ENCODE assay signal across 7 cellular contexts in genomic region chr2:33275689-33276444, GRCh38.
DNase-seq lines count a peak whose midpoint lies in the region; TF ChIP-seq lines count a peak whose summit lies in the region.

No MANE protein-coding gene starts in this region.

- H3K36me3 ChIP-seq in transverse colon: no peaks in the 10 kb centered on the region
- H3K36me3 ChIP-seq in Peyer's patch: no peaks in the 10 kb centered on the region

- H3K27me3 ChIP-seq in transverse colon: no peaks in the 10 kb centered on the region
- no peaks in the 10 kb centered on the region for H3K27me3 ChIP-seq in Peyer's patch

- WGBS in transverse colon (ENCODE audit: low coverage in 1 of 2), 2 donors: 72 to 81% methylated on average over 8 to 12 of the region's 12 CpGs

- DNase-seq in HT-29 (ENCODE audit: low spot score) (peak; percentile 50), glomerular endothelial cell (ENCODE audit: extremely low read depth, low read depth, low spot score) (peak; percentile 96), transverse colon (no peak), Peyer's patch (no peak), OCI-M1 (lab: John Stamatoyannopoulos, UW) (no peak)
- peak; percentile 21 to 50 for DNase-seq in activated CD4-positive, alpha-beta T cell treated with anti-CD3 and anti-CD28 coated beads, Interleukin-2, amount 50 U/mL, for 48 hours
- peak; percentile 18 to 21 for DNase-seq in stimulated activated CD8-positive, alpha-beta memory T cell treated with anti-CD3 and anti-CD28 coated beads, Interleukin-15, amount 100 ng/mL, for 48 hours (ENCODE audit: low read depth in 2 of 2)

- in situ Hi-C loops in transverse colon (cut with MboI; ENCODE audit: low pct_ligation_motif_present in 1 of 4, low pct_unique_long_range_greater_than_20kb in 1 of 4, low sequenced_read_pairs in 3 of 4): no loop called here

- TF ChIP-seq POLR2A in transverse colon (IDR thresholded peaks at IDR 0.05) (no peak), Peyer's patch (IDR thresholded peaks at IDR 0.05) (no peak)

- no peak for TF ChIP-seq EP300 in transverse colon (IDR thresholded peaks at IDR 0.05; ENCODE audit: low read depth)

- intact Hi-C loops in transverse colon (cut with DNase I; ENCODE audit: low total_unique reads): no loop called here

- H3K4me3 ChIP-seq in transverse colon (no peak overlapping the region), Peyer's patch (no peak overlapping the region)

- H3K9me3 ChIP-seq in transverse colon (no peaks in the 10 kb centered on the region), Peyer's patch (no peaks in the 10 kb centered on the region)

- H3K27ac ChIP-seq in transverse colon: peak overlapping the region in 1 of 4 donors; percentile 15
- H3K27ac ChIP-seq in Peyer's patch: no peak overlapping the region

- H3K4me1 ChIP-seq in transverse colon (no peaks in the 10 kb centered on the region), Peyer's patch (no peaks in the 10 kb centered on the region)

- TF ChIP-seq CTCF in transverse colon (IDR thresholded peaks at IDR 0.05) (no peak), Peyer's patch (IDR thresholded peaks at IDR 0.05) (no peak)

Comparison
In these comparisons a context has a peak if more than half of its experiments do, and no peak if none do; other contexts are left out.
1. DNase-seq: peak in HT-29 (single experiment), activated CD4-positive, alpha-beta T cell treated with anti-CD3 and anti-CD28 coated beads, Interleukin-2, amount 50 U/mL, for 48 hours (2 of 2), glomerular endothelial cell (single experiment) and stimulated activated CD8-positive, alpha-beta memory T cell treated with anti-CD3 and anti-CD28 coated beads, Interleukin-15, amount 100 ng/mL, for 48 hours (2 of 2); none in transverse colon (single experiment), Peyer's patch (0 of 3) and OCI-M1 (single experiment).